ENCODE assay signal across 1 cellular context in genomic region chr12:31752450-31752849, GRCh38.
A peak's percentile ranks its signal among the peaks of the same experiment; 100 is the strongest.
TF ChIP-seq lines count a peak whose summit lies in the region.

No MANE protein-coding gene starts in this region.

TF ChIP-seq in GM12878, 131 proteins besides CTCF, POLR2A, EP300 and RAD21 (continued from another document):
- TF ChIP-seq MLLT1 (IDR thresholded peaks at IDR 0.05) (peak; percentile 88; the same call in 1 of the 2 replicates), WRNIP1 (IDR thresholded peaks at IDR 0.05; ENCODE audit: borderline replicate concordance, low read depth, low read length) (no peak), NKRF (conservative IDR thresholded peaks at IDR 0.05) (no peak), BHLHE40 (IDR thresholded peaks at IDR 0.05; ENCODE audit: borderline replicate concordance in 1 of 2, low read depth in 2 of 2, low read length in 1 of 2) (no peak), E2F8 (IDR thresholded peaks at IDR 0.05; ENCODE audit: low read depth, partially characterized antibody) (no peak), SIX5 (IDR thresholded peaks at IDR 0.05; ENCODE audit: low read depth, low read length, severe bottlenecking) (no peak), BCL3 (IDR thresholded peaks at IDR 0.05; ENCODE audit: borderline replicate concordance, insufficient read depth, low read depth, low read length, poor library complexity, severe bottlenecking) (no peak), NBN (IDR thresholded peaks at IDR 0.05) (0 out of 2 replicates have a peak, but pooled peaks have one; percentile 28), FOS (IDR thresholded peaks at IDR 0.05; ENCODE audit: borderline replicate concordance, extremely low read depth, insufficient read length) (no peak), RELB (IDR thresholded peaks at IDR 0.05; ENCODE audit: low read depth) (peak; percentile 41), E2F4 (IDR thresholded peaks at IDR 0.05; ENCODE audit: low read depth, low read length) (no peak), PAX8 (IDR thresholded peaks at IDR 0.05) (no peak), POLR2AphosphoS5 (IDR thresholded peaks at IDR 0.05; ENCODE audit: low read length) (peak; percentile 33; the same call in 1 of the 2 replicates), BMI1 (IDR thresholded peaks at IDR 0.05; ENCODE audit: borderline replicate concordance) (no peak), SP1 (IDR thresholded peaks at IDR 0.05; ENCODE audit: low read depth, low read length) (no peak), ATF7 (IDR thresholded peaks at IDR 0.05; ENCODE audit: low read depth) (peak; percentile 30; the same call in 1 of the 2 replicates), ZSCAN29 (IDR thresholded peaks at IDR 0.05) (no peak), BACH1 (IDR thresholded peaks at IDR 0.05; ENCODE audit: borderline replicate concordance) (0 out of 2 replicates have a peak, but pooled peaks have one; percentile 2), SMAD5 (IDR thresholded peaks at IDR 0.05; ENCODE audit: low read depth) (no peak), ATF3 (IDR thresholded peaks at IDR 0.05; ENCODE audit: borderline replicate concordance, extremely low read depth, low read depth, low read length) (no peak), NFYA (IDR thresholded peaks at IDR 0.05; ENCODE audit: borderline replicate concordance, low read depth, low read length) (no peak), ZNF622 (IDR thresholded peaks at IDR 0.05) (no peak), IKZF2 (IDR thresholded peaks at IDR 0.05) (peak; percentile 0 to 46; a peak in 1 of 4 replicates), USF2 (IDR thresholded peaks at IDR 0.05; ENCODE audit: borderline replicate concordance, low read depth, low read length) (no peak)
